ENCODE assay signal across 25 cellular contexts in genomic region chr6:134920422-134920821, GRCh38. TPM values are rescaled to one million over a fixed set of nuclear protein-coding genes. Genes with fewer than 3 reads are reported as not detected.
A peak's percentile ranks its signal among the peaks of the same experiment; 100 is the strongest.
DNase-seq lines count a peak whose midpoint lies in the region; ATAC-seq, FAIRE-seq and TF ChIP-seq lines count a peak whose summit lies in the region.
"Had no signal": no experiment of that assay in that cellular context is flagged by ENCODE, and none has a peak within 500 bp of the region (broad histone marks: within the 10 kb centered on the region; RNA-seq: fewer than 3 reads in every experiment).

No MANE protein-coding gene starts in this region.

- FAIRE-seq in endothelial cell of umbilical vein (lab: Jason Lieb, UNC), result peak; percentile 8
- FAIRE-seq: A549, GM12878, HepG2 had no signal

- no peaks in the 10 kb centered on the region for H4K20me1 ChIP-seq in GM23248 (ENCODE audit: insufficient read depth)
- no peaks in the 10 kb centered on the region for H4K20me1 ChIP-seq in endothelial cell of umbilical vein (replicated peaks; ENCODE audit: control insufficient read depth, extremely low read depth, insufficient read depth, low read length)

- POLR2A ChIA-PET in endothelial cell of umbilical vein (lab: Charles Lee) (no interaction called here), GM10248 (lab: Yijun Ruan, JAX) (no interaction called here)

- H3K79me2 ChIP-seq in GM23248 (ENCODE audit: insufficient read depth), result no peaks in the 10 kb centered on the region
- H3K79me2 ChIP-seq in endothelial cell of umbilical vein (ENCODE audit: control insufficient read depth, insufficient read depth, low read length), result no peaks in the 10 kb centered on the region

- WGBS in GM23248 (ENCODE audit: low coverage in 1 of 2, low lambda C conversion rate in 2 of 2, missing lambda C conversion rate in 2 of 2), 2 experiments, result 47 to 51% methylated on average over 2 of the region's 2 CpGs
- WGBS in mesenchymal stem cell, result no CpG with 5 or more reads among the region's 2 CpGs

- dilution Hi-C loops in endothelial cell of umbilical vein (cut with MboI; ENCODE audit: extremely low pct_ligation_motif_present, low sequenced_read_pairs), result no loop called here

- H3K9me3 Mint-ChIP-seq in stimulated activated effector memory CD8-positive, alpha-beta T cell treated with anti-CD3 and anti-CD28 coated beads, Interleukin-12 subunit alpha, Interleukin-12 subunit beta, amount 100 ng/mL, for 72 hours, result no peaks in the 10 kb centered on the region
- H3K9me3 Mint-ChIP-seq: H9 had no signal

- H3K27me3 ChIP-seq in GM23248 (replicated peaks; ENCODE audit: insufficient read depth) (no peaks in the 10 kb centered on the region), RWPE2 (ENCODE audit: insufficient read depth, poor library complexity, severe bottlenecking) (no peaks in the 10 kb centered on the region), endothelial cell of umbilical vein (ENCODE audit: control insufficient read depth in 2 of 2, insufficient read depth in 2 of 2, low read length in 2 of 2) (no peaks in the 10 kb centered on the region), mesenchymal stem cell (ENCODE audit: control insufficient read depth in 1 of 2, insufficient read depth in 1 of 2, low read length in 2 of 2) (no peaks in the 10 kb centered on the region)
- no peaks in the 10 kb centered on the region for H3K27me3 ChIP-seq in effector memory CD4-positive, alpha-beta T cell (replicated peaks; ENCODE audit: control insufficient read depth, insufficient read depth, low read length, poor library complexity, severe bottlenecking)

- H3K36me3 Mint-ChIP-seq in stimulated activated effector memory CD8-positive, alpha-beta T cell treated with anti-CD3 and anti-CD28 coated beads, Interleukin-12 subunit alpha, Interleukin-12 subunit beta, amount 100 ng/mL, for 72 hours, result no peaks in the 10 kb centered on the region
- H3K36me3 Mint-ChIP-seq: CD14-positive monocyte had no signal

- DNase-seq in GM23248 (peak; percentile 10), RWPE2 (ENCODE audit: low spot score) (no peak), endothelial cell of umbilical vein (ENCODE audit: low read depth, low spot score) (peak; percentile 22), mesenchymal stem cell (no peak), GM10248 (ENCODE audit: extremely low spot score) (no peak), NCI-H2171 (lab: John Stamatoyannopoulos, UW) (no peak)
- DNase-seq in effector memory CD4-positive, alpha-beta T cell, result no peak
- DNase-seq in stimulated activated effector memory CD8-positive, alpha-beta T cell treated with anti-CD3 and anti-CD28 coated beads, Interleukin-12 subunit alpha, Interleukin-12 subunit beta, amount 100 ng/mL, for 72 hours (ENCODE audit: low spot score in 2 of 2), result no peak
- DNase-seq: H9, KBM-7, NCI-H1092 treated with DMSO at 0.1 percent for 48 hours, NCI-H146, NCI-H2029, NCI-H345, NCI-H524, NCI-H82 had no signal

- no peaks in the 10 kb centered on the region for H3K9me1 ChIP-seq in endothelial cell of umbilical vein (replicated peaks; ENCODE audit: control insufficient read depth, extremely low read depth, insufficient read depth, low read length)

- H3K4me3 Mint-ChIP-seq in stimulated activated effector memory CD8-positive, alpha-beta T cell treated with anti-CD3 and anti-CD28 coated beads, Interleukin-12 subunit alpha, Interleukin-12 subunit beta, amount 100 ng/mL, for 72 hours, result no peak overlapping the region
- H3K4me3 Mint-ChIP-seq: B cell, CD14-positive monocyte, H9 had no signal

- no peak for TF ChIP-seq POLR2A in endothelial cell of umbilical vein (IDR thresholded peaks at IDR 0.05; ENCODE audit: low read depth, low read length)

- peak; percentile 79 for ATAC-seq in RWPE2 (ENCODE audit: low read depth)
- ATAC-seq in stimulated activated effector memory CD8-positive, alpha-beta T cell treated with anti-CD3 and anti-CD28 coated beads, Interleukin-12 subunit alpha, Interleukin-12 subunit beta, amount 100 ng/mL, for 72 hours, result no peak
- ATAC-seq: A549, GM12878, HepG2, Panc1, Right ventricle myocardium inferior had no signal

- no peak overlapping the region for H3K14ac ChIP-seq in mesenchymal stem cell (ENCODE audit: low read length in 2 of 2)

- CTCF ChIA-PET in endothelial cell of umbilical vein (lab: Charles Lee) (interaction anchor here (0.9 to 3.2 kb wide), 4 partner anchors 11 to 797 kb away, joined by 3 to 20 read pairs (median 6); partner anchors contain the start of gene ALDH8A1), GM10248 (lab: Yijun Ruan, JAX) (interaction anchor here (1.5 to 5.8 kb wide), 3 partner anchors 11 to 279 kb away, joined by 5 to 32 read pairs (median 9); no protein-coding TSS in a partner anchor)

- H3K79me1 ChIP-seq in mesenchymal stem cell (replicated peaks; ENCODE audit: low read length, poor library complexity, severe bottlenecking), result no peaks in the 10 kb centered on the region

- no peaks in the 10 kb centered on the region for H3K4me1 Mint-ChIP-seq in stimulated activated effector memory CD8-positive, alpha-beta T cell treated with anti-CD3 and anti-CD28 coated beads, Interleukin-12 subunit alpha, Interleukin-12 subunit beta, amount 100 ng/mL, for 72 hours
- H3K4me1 Mint-ChIP-seq: B cell, CD14-positive monocyte had no signal

- BruUV-seq in endothelial cell of umbilical vein (replicated peaks; lab: Mats Ljungman, UMichigan), result no TSS peak

- H3K9me3 ChIP-seq in GM23248 (ENCODE audit: low read depth), result no peaks in the 10 kb centered on the region
- no peaks in the 10 kb centered on the region for H3K9me3 ChIP-seq in RWPE2 (ENCODE audit: severe bottlenecking)
- H3K9me3 ChIP-seq in endothelial cell of umbilical vein (replicated peaks; ENCODE audit: control insufficient read depth, insufficient read depth, low read length), result no peaks in the 10 kb centered on the region
- no peaks in the 10 kb centered on the region for H3K9me3 ChIP-seq in mesenchymal stem cell (ENCODE audit: control insufficient read depth, low read length)
- H3K9me3 ChIP-seq in effector memory CD4-positive, alpha-beta T cell (ENCODE audit: control insufficient read depth, low read length), result no peaks in the 10 kb centered on the region
- H3K9me3 ChIP-seq: A549 had no signal

- no peak overlapping the region for H2BK120ac ChIP-seq in mesenchymal stem cell (ENCODE audit: low read depth, low read length)

- in situ Hi-C loops in GM23248 (cut with MboI), result no loop called here

- no peak overlapping the region for H3K27ac Mint-ChIP-seq in stimulated activated effector memory CD8-positive, alpha-beta T cell treated with anti-CD3 and anti-CD28 coated beads, Interleukin-12 subunit alpha, Interleukin-12 subunit beta, amount 100 ng/mL, for 72 hours
- H3K27ac Mint-ChIP-seq: B cell, CD14-positive monocyte, H9 had no signal

- H2AK5ac ChIP-seq in mesenchymal stem cell (ENCODE audit: low read length, severe bottlenecking), result peak overlapping the region; percentile 70

- H4K91ac ChIP-seq in mesenchymal stem cell (ENCODE audit: low read length), result no peak overlapping the region

- no peak overlapping the region for H3K9ac ChIP-seq in GM23248
- no peak overlapping the region for H3K9ac ChIP-seq in endothelial cell of umbilical vein (replicated peaks; ENCODE audit: extremely low read depth, insufficient read depth, low read length)
- no peak overlapping the region for H3K9ac ChIP-seq in mesenchymal stem cell (ENCODE audit: low read length)

- intact Hi-C loops in endothelial cell of umbilical vein (cut with micrococcal nuclease), result no loop called here

- H2BK15ac ChIP-seq in mesenchymal stem cell (ENCODE audit: low read depth, poor library complexity, severe bottlenecking), result no peak overlapping the region

- H3K27ac ChIP-seq in GM23248 (no peak overlapping the region), RWPE2 (ENCODE audit: poor library complexity, severe bottlenecking) (peak overlapping the region; percentile 64), endothelial cell of umbilical vein (ENCODE audit: insufficient read depth, low read depth, low read length) (no peak overlapping the region), mesenchymal stem cell (ENCODE audit: low read length, poor library complexity, severe bottlenecking) (no peak overlapping the region)
- H3K27ac ChIP-seq in effector memory CD4-positive, alpha-beta T cell (ENCODE audit: insufficient read depth, low read length, poor library complexity, severe bottlenecking), result no peak overlapping the region
- H3K27ac ChIP-seq: A549 had no signal

- H2BK12ac ChIP-seq in mesenchymal stem cell (ENCODE audit: low read length in 2 of 2), result no peak overlapping the region

- H3K9me2 ChIP-seq in GM23248 (ENCODE audit: insufficient read depth), result no peaks in the 10 kb centered on the region

- H2AFZ ChIP-seq in GM23248, result no peak overlapping the region
- no peak overlapping the region for H2AFZ ChIP-seq in endothelial cell of umbilical vein (ENCODE audit: low read depth, low read length)
- no peak overlapping the region for H2AFZ ChIP-seq in mesenchymal stem cell (ENCODE audit: low read depth, low read length)

- H3K36me3 ChIP-seq in GM23248 (ENCODE audit: low read depth) (no peaks in the 10 kb centered on the region), RWPE2 (ENCODE audit: low read depth) (no peaks in the 10 kb centered on the region), endothelial cell of umbilical vein (ENCODE audit: control insufficient read depth in 2 of 2, extremely low read depth in 1 of 2, insufficient read depth in 2 of 2, low read length in 2 of 2) (no peaks in the 10 kb centered on the region), mesenchymal stem cell (ENCODE audit: control insufficient read depth in 1 of 2, insufficient read depth in 2 of 2, low read depth in 1 of 2, low read length in 2 of 2) (no peaks in the 10 kb centered on the region)
- no peaks in the 10 kb centered on the region for H3K36me3 ChIP-seq in effector memory CD4-positive, alpha-beta T cell (ENCODE audit: control insufficient read depth, insufficient read depth, low read length)

- no peaks in the 10 kb centered on the region for H3F3A ChIP-seq in GM23248 (ENCODE audit: insufficient read depth)

- H4K8ac ChIP-seq in mesenchymal stem cell (ENCODE audit: low read length), result no peak overlapping the region

- H3K18ac ChIP-seq in mesenchymal stem cell (ENCODE audit: low read depth in 1 of 2, low read length in 2 of 2), result no peak overlapping the region

- H3K4me3 ChIP-seq in GM23248 (no peak overlapping the region), RWPE2 (ENCODE audit: severe bottlenecking) (no peak overlapping the region), endothelial cell of umbilical vein (replicated peaks in 1 of 3; ENCODE audit: insufficient read depth in 1 of 3, low read depth in 1 of 3, low read length in 3 of 3) (no peak overlapping the region), mesenchymal stem cell (ENCODE audit: insufficient read depth in 1 of 2, low read depth in 1 of 2, low read length in 2 of 2) (no peak overlapping the region)
- H3K4me3 ChIP-seq in effector memory CD4-positive, alpha-beta T cell (ENCODE audit: insufficient read depth, low read depth, low read length, poor library complexity, severe bottlenecking), result no peak overlapping the region
- H3K4me3 ChIP-seq: A549, GM12878 had no signal

- TF ChIP-seq CTCF in RWPE2 (IDR thresholded peaks at IDR 0.05; ENCODE audit: poor library complexity, severe bottlenecking), result no peak
- TF ChIP-seq CTCF in endothelial cell of umbilical vein (IDR thresholded peaks at IDR 0.05; ENCODE audit: extremely low read depth in 1 of 2, insufficient read depth in 1 of 2, low read depth in 1 of 2, low read length in 2 of 2), result no peak
- TF ChIP-seq CTCF in GM10248 (IDR thresholded peaks at IDR 0.05; ENCODE audit: control extremely low read depth, extremely low read depth, low read depth, missing control alignments), result no peak

- H3K4ac ChIP-seq in mesenchymal stem cell (ENCODE audit: low read depth in 1 of 2, low read length in 2 of 2), result no peak overlapping the region

- no peak overlapping the region for H3K4me2 ChIP-seq in GM23248 (ENCODE audit: unreplicated experiment)
- peak overlapping the region; percentile 27 for H3K4me2 ChIP-seq in endothelial cell of umbilical vein (ENCODE audit: insufficient read depth, low read length)
- H3K4me2 ChIP-seq in mesenchymal stem cell (ENCODE audit: low read length, poor library complexity, severe bottlenecking), result no peak overlapping the region
- H3K4me2 ChIP-seq: A549 had no signal

- no peak overlapping the region for H2BK5ac ChIP-seq in mesenchymal stem cell (ENCODE audit: low read depth, low read length, poor library complexity, severe bottlenecking)

- no peaks in the 10 kb centered on the region for H3K4me1 ChIP-seq in GM23248 (ENCODE audit: insufficient read depth)
- H3K4me1 ChIP-seq in RWPE2 (ENCODE audit: insufficient read depth, poor library complexity, severe bottlenecking), result peaks cover 18% of the 10 kb centered on the region
- peaks cover 4% of the 10 kb centered on the region for H3K4me1 ChIP-seq in endothelial cell of umbilical vein (ENCODE audit: control insufficient read depth, extremely low read depth, insufficient read depth, low read length)
- H3K4me1 ChIP-seq in mesenchymal stem cell (ENCODE audit: control insufficient read depth, insufficient read depth, low read depth, low read length), result peaks cover 7% of the 10 kb centered on the region
- H3K4me1 ChIP-seq in effector memory CD4-positive, alpha-beta T cell (ENCODE audit: control insufficient read depth, insufficient read depth, low read length, poor library complexity, severe bottlenecking), result no peaks in the 10 kb centered on the region

- no peak overlapping the region for H3K23ac ChIP-seq in mesenchymal stem cell (ENCODE audit: low read length in 2 of 2)

RNA-seq across cellular contexts. Expression of gene ALDH8A1, which starts 29.5 kb away (rescaled TPM):
- total RNA-seq in GM23248 (2014; rRNA removed; shearing (Covaris generic)), result not detected in 2 replicates
- polyA plus RNA-seq in GM23248 (2016; fragmentation: Nextera tagmentation; extraction: Ambion mirVana) (not detected in 2 replicates), endothelial cell of umbilical vein (0.08 and 0.41 TPM in 2 replicates)
- 0.58 and 0.95 TPM in 2 replicates for total RNA-seq in endothelial cell of umbilical vein
- polyA plus RNA-seq in endothelial cell of umbilical vein (2011; cell fraction: cytosol; rRNA removed), result 0.10 TPM in 2 replicates
- 2.1 and 4.4 TPM in 2 replicates for polyA plus RNA-seq in endothelial cell of umbilical vein (2011; cell fraction: nucleus; rRNA removed)
- 0.19 and 0.37 TPM in 2 replicates for polyA plus RNA-seq in endothelial cell of umbilical vein (2012)
- polyA minus RNA-seq in endothelial cell of umbilical vein, result 0.15 and 0.36 TPM in 2 replicates
- not detected for polyA minus RNA-seq in endothelial cell of umbilical vein (2011; cell fraction: cytosol; rRNA and poly(A)+ RNA removed)
- 1.3 and 2.1 TPM in 2 replicates for polyA minus RNA-seq in endothelial cell of umbilical vein (2011; cell fraction: nucleus; rRNA and poly(A)+ RNA removed)
- polyA plus RNA-seq in mesenchymal stem cell (2013, experiment 1 of 2), result 0.07 TPM
- 0.10 TPM for polyA plus RNA-seq in mesenchymal stem cell (2013, experiment 2 of 2)
- total RNA-seq: Daoy, H9, Right ventricle myocardium inferior, SK-MEL-5 had no signal
- polyA plus RNA-seq: CD14-positive monocyte had no signal

Comparison
In these comparisons a context has a peak if more than half of its experiments do, and no peak if none do; other contexts are left out.
1. DNase-seq: peak in GM23248 (single experiment) and endothelial cell of umbilical vein (single experiment); none in RWPE2 (single experiment), mesenchymal stem cell (single experiment), GM10248 (single experiment), effector memory CD4-positive, alpha-beta T cell (0 of 3), NCI-H2171 (single experiment) and stimulated activated effector memory CD8-positive, alpha-beta T cell treated with anti-CD3 and anti-CD28 coated beads, Interleukin-12 subunit alpha, Interleukin-12 subunit beta, amount 100 ng/mL, for 72 hours (0 of 2).